In the genomic region with DNA sequence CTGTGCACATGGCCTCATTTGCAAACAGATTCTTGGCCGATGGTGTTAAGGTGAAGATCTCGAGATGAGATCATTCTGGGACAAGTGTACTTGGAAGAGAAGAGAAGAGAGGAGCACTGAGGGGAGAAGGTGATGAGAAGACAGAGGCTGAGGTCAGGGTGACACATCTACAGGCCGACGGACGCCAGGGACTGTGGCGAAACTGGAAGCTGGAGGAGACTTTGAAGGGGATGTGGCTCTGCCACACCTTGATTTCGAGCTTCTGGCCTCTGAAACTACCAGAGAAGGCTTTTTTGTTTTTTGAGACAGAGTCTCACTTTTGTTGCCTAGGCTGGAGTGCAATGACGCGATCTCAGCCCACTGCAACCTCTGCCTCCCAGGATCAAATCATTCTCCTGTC, we compare ENCODE assay signal across 30 cellular contexts.
"Had no signal": no experiment of that assay in that cellular context is flagged by ENCODE, and none has a peak within 500 bp of the region (broad histone marks: within the 10 kb centered on the region; RNA-seq: fewer than 3 reads in every experiment).

No MANE protein-coding gene starts in this region.

- H2AFZ ChIP-seq: parathyroid adenoma had no signal

- H3K9me3 Mint-ChIP-seq: activated CD4-positive, alpha-beta memory T cell treated with anti-CD3 and anti-CD28 coated beads, Interleukin-2, amount 10 ng/mL, durations not matched to agents 7 days and 5 days; activated CD4-positive, alpha-beta T cell treated with anti-CD3 and anti-CD28 coated beads, Interleukin-2, amount 10 ng/mL, durations not matched to agents 7 days and 5 days; naive thymus-derived CD8-positive, alpha-beta T cell; neural crest cell; WTC11 had no signal

- H3K27me3 ChIP-seq: ascending aorta, esophagus squamous epithelium, left lung, sigmoid colon, suprapubic skin, tibial artery had no signal

- H3K4me1 Mint-ChIP-seq: activated CD4-positive, alpha-beta memory T cell treated with anti-CD3 and anti-CD28 coated beads, Interleukin-2, amount 10 ng/mL, durations not matched to agents 7 days and 5 days; activated CD8-positive, alpha-beta memory T cell treated with anti-CD3 and anti-CD28 coated beads, Interleukin-2, amount 10 ng/mL, durations not matched to agents 7 days and 5 days; naive thymus-derived CD8-positive, alpha-beta T cell had no signal

- H3K27ac ChIP-seq: ascending aorta, epithelial cell of prostate, esophagus squamous epithelium, lower lobe of right lung, parathyroid adenoma, psoas muscle, sigmoid colon, suprapubic skin, tibial artery had no signal

- H3K27me3 Mint-ChIP-seq: activated CD4-positive, alpha-beta memory T cell treated with anti-CD3 and anti-CD28 coated beads, Interleukin-2, amount 10 ng/mL, durations not matched to agents 7 days and 5 days; activated CD4-positive, alpha-beta T cell treated with anti-CD3 and anti-CD28 coated beads, Interleukin-2, amount 10 ng/mL, durations not matched to agents 7 days and 5 days; activated CD8-positive, alpha-beta memory T cell treated with anti-CD3 and anti-CD28 coated beads, Interleukin-2, amount 10 ng/mL, durations not matched to agents 7 days and 5 days; activated naive CD8-positive, alpha-beta T cell; brain had no signal

- H3K4me3 ChIP-seq: ascending aorta, esophagus squamous epithelium, left lung, lower lobe of right lung, psoas muscle, sigmoid colon, suprapubic skin, tibial artery had no signal

- H3K4me1 ChIP-seq: psoas muscle had no signal

- H3K4me3 Mint-ChIP-seq: activated CD4-positive, alpha-beta memory T cell treated with anti-CD3 and anti-CD28 coated beads, Interleukin-2, amount 10 ng/mL, durations not matched to agents 7 days and 5 days; activated CD4-positive, alpha-beta T cell treated with anti-CD3 and anti-CD28 coated beads, Interleukin-2, amount 10 ng/mL, durations not matched to agents 7 days and 5 days; activated CD8-positive, alpha-beta memory T cell treated with anti-CD3 and anti-CD28 coated beads, Interleukin-2, amount 10 ng/mL, durations not matched to agents 7 days and 5 days; activated naive CD8-positive, alpha-beta T cell; brain; naive thymus-derived CD8-positive, alpha-beta T cell; neural crest cell; WTC11 had no signal

- H3K36me3 ChIP-seq: ascending aorta, esophagus squamous epithelium, left lung, lower lobe of right lung, sigmoid colon, suprapubic skin, tibial artery had no signal

- DNase-seq: activated CD4-positive, alpha-beta memory T cell treated with anti-CD3 and anti-CD28 coated beads, Interleukin-2, amount 10 ng/mL, durations not matched to agents 7 days and 5 days; activated CD4-positive, alpha-beta T cell treated with anti-CD3 and anti-CD28 coated beads for 1 hour; activated CD4-positive, alpha-beta T cell treated with anti-CD3 and anti-CD28 coated beads, Interleukin-2, amount 10 ng/mL, durations not matched to agents 7 days and 5 days; activated CD8-positive, alpha-beta memory T cell treated with anti-CD3 and anti-CD28 coated beads, Interleukin-2, amount 10 ng/mL, durations not matched to agents 7 days and 5 days; activated naive CD4-positive, alpha-beta T cell treated with Interleukin-2 at 50 U/mL for 16 hours; activated T-cell treated with anti-CD3 and anti-CD28 coated beads, Interleukin-2, amount 50 U/mL, for 48 hours; effector CD4-positive, alpha-beta T cell; esophagus squamous epithelium; foreskin melanocyte; lower lobe of right lung; mesenchymal stem cell; naive thymus-derived CD8-positive, alpha-beta T cell; occipital lobe; psoas muscle; sigmoid colon; small intestine; stimulated activated CD4-positive, alpha-beta T cell treated with anti-CD3 and anti-CD28 coated beads, Interleukin-15, amount 100 ng/mL, for 24 hours; stimulated activated CD4-positive, alpha-beta T cell treated with anti-CD3 and anti-CD28 coated beads, Interleukin-2, amount 100 ng/mL, for 24 hours; stimulated activated naive CD4-positive, alpha-beta T cell; T-helper 2 cell; tibial artery had no signal

- H3K27ac Mint-ChIP-seq: activated CD4-positive, alpha-beta memory T cell treated with anti-CD3 and anti-CD28 coated beads, Interleukin-2, amount 10 ng/mL, durations not matched to agents 7 days and 5 days; activated CD4-positive, alpha-beta T cell treated with anti-CD3 and anti-CD28 coated beads, Interleukin-2, amount 10 ng/mL, durations not matched to agents 7 days and 5 days; activated CD8-positive, alpha-beta memory T cell treated with anti-CD3 and anti-CD28 coated beads, Interleukin-2, amount 10 ng/mL, durations not matched to agents 7 days and 5 days; activated naive CD8-positive, alpha-beta T cell; brain; naive thymus-derived CD8-positive, alpha-beta T cell; WTC11 had no signal

- H3K9me3 ChIP-seq: ascending aorta, esophagus squamous epithelium, left lung, lower lobe of right lung, psoas muscle, sigmoid colon, suprapubic skin, tibial artery had no signal

- ATAC-seq: activated CD8-positive, alpha-beta memory T cell treated with anti-CD3 and anti-CD28 coated beads, Interleukin-2, amount 10 ng/mL, durations not matched to agents 7 days and 5 days; left lung; naive thymus-derived CD8-positive, alpha-beta T cell; psoas muscle; WTC11 had no signal

- H3K36me3 Mint-ChIP-seq: activated CD8-positive, alpha-beta memory T cell treated with anti-CD3 and anti-CD28 coated beads, Interleukin-2, amount 10 ng/mL, durations not matched to agents 7 days and 5 days; activated naive CD8-positive, alpha-beta T cell; naive thymus-derived CD8-positive, alpha-beta T cell; WTC11 had no signal
